Comparison of ENCODE assay signal across 8 cellular contexts in genomic region chr20:63955281-63955845, GRCh38. TPM values are rescaled to one million over a fixed set of nuclear protein-coding genes. Genes with fewer than 3 reads are reported as not detected.
DNase-seq lines count a peak whose midpoint lies in the region; ATAC-seq and TF ChIP-seq lines count a peak whose summit lies in the region.

No MANE protein-coding gene starts in this region.

- H3K9me3 Mint-ChIP-seq in Caco-2 (ENCODE audit: unreplicated experiment) (no peaks in the 10 kb centered on the region), natural killer cell (no peaks in the 10 kb centered on the region)

- peak overlapping the region; percentile 86 for H3K9ac ChIP-seq in KMS-11

- DNase-seq in Caco-2, result peak in 1 of 2 experiments; percentile 74
- peak; percentile 67 for DNase-seq in activated CD8-positive, alpha-beta memory T cell treated with anti-CD3 and anti-CD28 coated beads, Interleukin-2, amount 50 U/mL, for 48 hours
- peak; percentile 20 for DNase-seq in fibroblast of gingiva (ENCODE audit: low read depth)
- no peak for DNase-seq in natural killer cell
- DNase-seq in ureter (ENCODE audit: low spot score), result no peak
- no peak for DNase-seq in DMS153 treated with DMSO at 0.1 percent for 48 hours (lab: John Stamatoyannopoulos, UW; ENCODE audit: unreplicated experiment)

- H3K27me3 ChIP-seq in Caco-2 (replicated peaks; ENCODE audit: control insufficient read depth, insufficient read depth, low read length) (no peaks in the 10 kb centered on the region), KMS-11 (ENCODE audit: insufficient read depth, low read depth) (no peaks in the 10 kb centered on the region)

- no peaks in the 10 kb centered on the region for H3K27me3 Mint-ChIP-seq in Caco-2 (ENCODE audit: insufficient read depth, unreplicated experiment)
- H3K27me3 Mint-ChIP-seq in natural killer cell (ENCODE audit: low read depth in 2 of 2), result no peaks in the 10 kb centered on the region

- H3K4me1 ChIP-seq in Caco-2 (peaks cover 22% of the 10 kb centered on the region), KMS-11 (ENCODE audit: low read depth, poor library complexity, severe bottlenecking) (peaks cover 37% of the 10 kb centered on the region)

- H3K79me2 ChIP-seq in KMS-11 (ENCODE audit: insufficient read depth, low read depth), result peaks cover 58% of the 10 kb centered on the region

- peak overlapping the region; percentile 82 for H3K4me2 ChIP-seq in KMS-11

- H3K4me3 ChIP-seq in Caco-2 (ENCODE audit: low read depth, low read length), result peak overlapping the region; percentile 99
- no peak overlapping the region for H3K4me3 ChIP-seq in KMS-11 (IDR thresholded peaks at IDR 0.05; ENCODE audit: insufficient read depth, low read depth, low read length)

- H3K9me3 ChIP-seq in Caco-2, result no peaks in the 10 kb centered on the region

- intact Hi-C loops in Caco-2 (cut with micrococcal nuclease; ENCODE audit: unreplicated experiment), result loop anchor here (1.0 to 5.0 kb wide), 2 partner anchors 46 to 418 kb away; partner anchors contain the start of gene PTK6
- intact Hi-C loops in natural killer cell (cut with micrococcal nuclease), result no loop called here

- POLR2A ChIA-PET in Caco-2 (lab: Charles Lee), result interaction anchor here (0.6 to 1.2 kb wide), 2 partner anchors 60 to 91 kb away, joined by 3 to 24 read pairs; partner anchors contain the start of gene TPD52L2

- CTCF ChIA-PET in Caco-2 (lab: Charles Lee), result interaction anchor here (0.5 to 2.7 kb wide), 5 partner anchors 19 to 417 kb away, joined by 3 to 38 read pairs (median 6); partner anchors contain the start of genes PRPF6 and SAMD10

- no TSS peak for BruUV-seq in Caco-2 (replicated peaks; lab: Mats Ljungman, UMichigan)

- H3K4me1 Mint-ChIP-seq in Caco-2 (ENCODE audit: low read depth, unreplicated experiment) (peaks cover 43% of the 10 kb centered on the region), natural killer cell (peaks cover 6 to 17% of the 10 kb centered on the region in 2 donors)

- peak overlapping the region; percentile 72 for H2AFZ ChIP-seq in KMS-11 (ENCODE audit: low read depth)

- H3K36me3 ChIP-seq in Caco-2 (ENCODE audit: control insufficient read depth, insufficient read depth, low read length), result peaks cover 5% of the 10 kb centered on the region
- no peaks in the 10 kb centered on the region for H3K36me3 ChIP-seq in KMS-11 (ENCODE audit: insufficient read depth)

- peak overlapping the region; percentile 57 for H3K27ac ChIP-seq in KMS-11

- TF ChIP-seq CTCF in Caco-2 (IDR thresholded peaks at IDR 0.05; ENCODE audit: insufficient read depth in 1 of 2, low read depth in 1 of 2, low read length in 1 of 2, severe bottlenecking in 1 of 2, unreplicated experiment in 1 of 2) (peak; percentile 61 to 64), KMS-11 (conservative IDR thresholded peaks at IDR 0.05; ENCODE audit: low read depth, low read length) (peak; percentile 28; the same call in 1 of the 2 replicates), natural killer cell (IDR thresholded peaks at IDR 0.05) (no peak)

- H3K27ac Mint-ChIP-seq in Caco-2 (ENCODE audit: unreplicated experiment) (peak overlapping the region; percentile 94), natural killer cell (no peak overlapping the region)

- ATAC-seq in GM21360 (IDR thresholded peaks at IDR 0.05; ENCODE audit: unreplicated experiment), result peak; percentile 20
- peak in 1 of 3 donors; percentile 6 for ATAC-seq in natural killer cell

- peaks cover 68% of the 10 kb centered on the region for H3K36me3 Mint-ChIP-seq in Caco-2 (ENCODE audit: insufficient read depth, unreplicated experiment)
- H3K36me3 Mint-ChIP-seq in natural killer cell, result no peaks in the 10 kb centered on the region

- H3K4me3 Mint-ChIP-seq in Caco-2 (ENCODE audit: unreplicated experiment) (peak overlapping the region; percentile 89), natural killer cell (peak overlapping the region; percentile 87)

- peaks cover 9% of the 10 kb centered on the region; the same call in 1 of the 2 replicates for H4K20me1 ChIP-seq in KMS-11 (ENCODE audit: insufficient read depth)

RNA-seq across cellular contexts. Expression of gene UCKL1, which starts 0.9 kb away (rescaled TPM):
- total RNA-seq in Caco-2 (2022), result 101 and 113 TPM in 2 replicates
- 10 to 100 TPM; 49.9 to 58.1 (median 49.9) TPM for total RNA-seq in natural killer cell
- total RNA-seq in ureter, result 47.6 TPM

RNA-seq across cellular contexts. Expression of gene ZNF512B, which starts 14.4 kb away (rescaled TPM):
- total RNA-seq in Caco-2 (2022), result 40.0 and 47.9 TPM in 2 replicates
- total RNA-seq in natural killer cell, result 10 to 100 TPM; 11.5 to 16.8 (median 13.8) TPM
- 31.2 TPM for total RNA-seq in ureter

RNA-seq across cellular contexts. Expression of gene SAMD10, which starts 24.1 kb away (rescaled TPM):
- total RNA-seq in Caco-2 (2022) (13.4 and 13.6 TPM in 2 replicates), natural killer cell (10 to 100 TPM; 15.2 to 22.3 (median 17.6) TPM), ureter (17.4 TPM)

RNA-seq across cellular contexts. Expression of gene PRPF6, which starts 25.6 kb away (rescaled TPM):
- 176 and 181 TPM in 2 replicates for total RNA-seq in Caco-2 (2022)
- total RNA-seq in natural killer cell, result 10 to 100 TPM; 52.7 to 63.0 (median 55.0) TPM
- total RNA-seq in ureter, result 75.0 TPM

Comparison
In these comparisons a context has a peak if more than half of its experiments do, and no peak if none do; other contexts are left out.
1. DNase-seq: peak in activated CD8-positive, alpha-beta memory T cell treated with anti-CD3 and anti-CD28 coated beads, Interleukin-2, amount 50 U/mL, for 48 hours (single experiment) and fibroblast of gingiva (single experiment); none in natural killer cell (single experiment), ureter (single experiment) and DMS153 treated with DMSO at 0.1 percent for 48 hours (single experiment).